In genomic region chr11:59380263-59381059, GRCh38 we compare ENCODE assay signal across 13 cellular contexts. TPM values are rescaled to one million over a fixed set of nuclear protein-coding genes. Genes with fewer than 3 reads are reported as not detected.
DNase-seq lines count a peak whose midpoint lies in the region; ATAC-seq, FAIRE-seq and TF ChIP-seq lines count a peak whose summit lies in the region.
"Had no signal": no experiment of that assay in that cellular context is flagged by ENCODE, and none has a peak within 500 bp of the region (broad histone marks: within the 10 kb centered on the region; RNA-seq: fewer than 3 reads in every experiment).

No MANE protein-coding gene starts in this region.

- H3K36me3 ChIP-seq in GM12878 (ENCODE audit: control insufficient read depth in 2 of 2, insufficient read depth in 2 of 2, low read length in 1 of 2) = no peaks in the 10 kb centered on the region
- H3K36me3 ChIP-seq in SK-N-SH (replicated peaks in 1 of 2; ENCODE audit: control insufficient read depth in 1 of 2, insufficient read depth in 2 of 2, low read length in 1 of 2) = no peaks in the 10 kb centered on the region

- H3K27ac ChIP-seq in GM12878 (ENCODE audit: control insufficient read depth, insufficient read depth) = peak overlapping the region; percentile 67
- H3K27ac ChIP-seq in SK-N-SH (ENCODE audit: low read depth in 2 of 2, low read length in 1 of 2) = no peak overlapping the region
- H3K27ac ChIP-seq: HL-60 had no signal

- POLR2A ChIA-PET in GM12878 (lab: Charles Lee) (no interaction called here), SK-N-SH (lab: Yijun Ruan, JAX) (no interaction called here)

- WGBS in GM12878 (ENCODE audit: insufficient coverage, insufficient replicate concordance, low lambda C conversion rate, missing lambda C conversion rate) = 3% methylated on average over 2 of the region's 2 CpGs
- WGBS in SK-N-SH (ENCODE audit: low lambda C conversion rate) = 2% methylated on average over 2 of the region's 2 CpGs

- H3K4me1 ChIP-seq in GM12878 (ENCODE audit: control insufficient read depth, insufficient read depth, low read length) = peaks cover 5% of the 10 kb centered on the region
- no peaks in the 10 kb centered on the region for H3K4me1 ChIP-seq in SK-N-SH (ENCODE audit: control insufficient read depth in 1 of 2, insufficient read depth in 2 of 2, low read depth in 1 of 2, low read length in 1 of 2)

- H3K9me3 ChIP-seq in GM12878 (replicated peaks; ENCODE audit: control insufficient read depth, insufficient read depth, low read length) = peaks cover 2% of the 10 kb centered on the region; the same call in 2 of the 3 replicates
- H3K9me3 ChIP-seq in SK-N-SH = no peaks in the 10 kb centered on the region
- H3K9me3 ChIP-seq: mucosa of descending colon had no signal

- in situ Hi-C loops in GM12878 (cut with MboI) = no loop called here

- CTCF ChIA-PET in GM12878 (lab: Yijun Ruan, JAX) (interaction anchor here (0.7 to 1.3 kb wide), 5 partner anchors 17 to 194 kb away, joined by 3 to 4 read pairs (median 3); no protein-coding TSS in a partner anchor), SK-N-SH (lab: Yijun Ruan, JAX) (no interaction called here)

- intact Hi-C loops in GM12878 (cut with micrococcal nuclease; ENCODE audit: unreplicated experiment) = loop anchor here (2.0 to 10.0 kb wide), 3 partner anchors 168 to 806 kb away; partner anchors contain the start of genes DTX4, LPXN, MPEG1 and ZFP91

- H3K4me2 ChIP-seq in GM12878 (ENCODE audit: control insufficient read depth, insufficient read depth) (peak overlapping the region; percentile 75), SK-N-SH (no peak overlapping the region)

- no TSS peak for BruUV-seq in GM12878 (replicated peaks; lab: Mats Ljungman, UMichigan)

- H2AFZ ChIP-seq in GM12878 (ENCODE audit: control insufficient read depth, low read depth, low read length) = no peak overlapping the region
- H2AFZ ChIP-seq in SK-N-SH (ENCODE audit: low read depth) = no peak overlapping the region

- H3K9ac ChIP-seq in GM12878 (ENCODE audit: control insufficient read depth, insufficient read depth, low read length) (no peak overlapping the region), SK-N-SH (no peak overlapping the region)

- TF ChIP-seq POLR2A in GM12878 (IDR thresholded peaks at IDR 0.05; ENCODE audit: low read depth, low read length) = no peak

- H4K20me1 ChIP-seq in GM12878 (ENCODE audit: control insufficient read depth, insufficient read depth) (no peaks in the 10 kb centered on the region), SK-N-SH (ENCODE audit: insufficient read depth) (no peaks in the 10 kb centered on the region)

- TF ChIP-seq EP300 in GM12878 (IDR thresholded peaks at IDR 0.05; ENCODE audit: borderline replicate concordance in 1 of 2, control insufficient read depth in 1 of 2, low read depth in 2 of 2, low read length in 2 of 2) (peak; percentile 79 to 93), SK-N-SH (IDR thresholded peaks at IDR 0.05; ENCODE audit: borderline replicate concordance in 1 of 2, low read depth in 1 of 2, low read length in 1 of 2) (no peak)

- RAD21 ChIA-PET in GM12878 (lab: Charles Lee; ENCODE audit: unreplicated experiment) = no interaction called here

- H3K27me3 ChIP-seq in GM12878 (replicated peaks in 1 of 2; ENCODE audit: control insufficient read depth in 2 of 2, insufficient read depth in 2 of 2, low read length in 1 of 2) = no peaks in the 10 kb centered on the region
- H3K27me3 ChIP-seq in SK-N-SH (ENCODE audit: insufficient read depth) = no peaks in the 10 kb centered on the region

- H3K79me2 ChIP-seq in GM12878 (ENCODE audit: control insufficient read depth, insufficient read depth, low read length) (no peaks in the 10 kb centered on the region), SK-N-SH (ENCODE audit: insufficient read depth) (no peaks in the 10 kb centered on the region)

- H3K9me2 ChIP-seq in SK-N-SH = no peaks in the 10 kb centered on the region

- SMC1A ChIA-PET in GM12878 (lab: Charles Lee; ENCODE audit: uncharacterized antibody, unreplicated experiment) = interaction anchor here (1.0 to 1.7 kb wide), 4 partner anchors 10 to 48 kb away, joined by 3 to 4 read pairs (median 3); no protein-coding TSS in a partner anchor

- H3F3A ChIP-seq in SK-N-SH (replicated peaks; ENCODE audit: insufficient read depth) = no peaks in the 10 kb centered on the region

- TF ChIP-seq CTCF in GM12878 (IDR thresholded peaks at IDR 0.05 in 2 of 3, conservative IDR thresholded peaks at IDR 0.05 in 1 of 3; ENCODE audit: control insufficient read depth in 2 of 3, extremely low read depth in 1 of 3, insufficient read depth in 1 of 3, low read depth in 3 of 3, low read length in 3 of 3) (no peak), SK-N-SH (IDR thresholded peaks at IDR 0.05) (no peak)

- DNase-seq in GM12878 (ENCODE audit: low read depth, low spot score) (peak; percentile 60), H4 (ENCODE audit: low spot score) (no peak), SK-N-SH (no peak), NCI-H187 treated with DMSO at 0.1 percent for 48 hours (lab: John Stamatoyannopoulos, UW) (no peak)
- DNase-seq in activated CD4-positive, alpha-beta T cell treated with anti-CD3 and anti-CD28 coated beads, Interleukin-2, amount 50 U/mL, for 4 hours = no peak
- DNase-seq: activated naive CD8-positive, alpha-beta T cell treated with anti-CD3 and anti-CD28 coated beads, Interleukin-2, amount 10 ng/mL, durations not matched to agents 7 days and 5 days; mucosa of descending colon; NCI-H187 had no signal

- H3K4me3 ChIP-seq in GM12878 = peak overlapping the region; percentile 43; the same call in 1 of the 2 replicates
- no peak overlapping the region for H3K4me3 ChIP-seq in SK-N-SH (ENCODE audit: low read depth in 2 of 2, low read length in 1 of 2)
- H3K4me3 ChIP-seq: mucosa of descending colon had no signal

- peak; percentile 97 for FAIRE-seq in GM12878 (lab: Jason Lieb, UNC)

- ATAC-seq in GM18873 (IDR thresholded peaks at IDR 0.05; ENCODE audit: low FRiP score, unreplicated experiment) (peak; percentile 93), GM21619 (IDR thresholded peaks at IDR 0.05; ENCODE audit: unreplicated experiment) (peak; percentile 97), HG03159 (IDR thresholded peaks at IDR 0.05; ENCODE audit: unreplicated experiment) (peak; percentile 96), GM12878 (peak; percentile 96)
- ATAC-seq: mucosa of descending colon had no signal

- TF ChIP-seq RAD21 in GM12878 (IDR thresholded peaks at IDR 0.05; ENCODE audit: insufficient read depth, low read depth, low read length) (no peak), SK-N-SH (IDR thresholded peaks at IDR 0.05; ENCODE audit: low read length) (no peak)

RNA-seq across cellular contexts. Expression of gene OR5AN1, which starts 21.8 kb away (rescaled TPM):
- 0.44 and 0.56 TPM in 2 replicates for total RNA-seq in GM12878 (2013; cell fraction: nucleolus; rRNA removed)
- total RNA-seq in GM12878 (2014; rRNA removed) (not detected in 2 replicates), GM12878 (2014; rRNA removed; fragmentation: Illumina TruSeq; extraction: Trizol) (not detected in 2 replicates), GM12878 (2021) (not detected in 2 replicates)
- not detected for polyA plus RNA-seq in GM12878 (2011; ENCODE audit: low read depth)
- polyA plus RNA-seq in GM12878 (2011; rRNA removed) (not detected in 2 replicates), GM12878 (2014; fragmentation: Illumina TruSeq; extraction: Trizol) (not detected in 2 replicates), GM12878 (2014; fragmentation: Nextera tagmentation; extraction: Ambion mirVana) (not detected), GM12878 (2014; rRNA removed) (not detected in 2 replicates), GM12878 (2016; fragmentation: Nextera tagmentation; extraction: Ambion mirVana) (not detected), SK-N-SH (2012; rRNA removed) (not detected in 2 replicates)
- polyA plus RNA-seq in GM12878 (2011; cell fraction: cytosol; rRNA removed) = not detected in 2 replicates
- not detected in 2 replicates for polyA plus RNA-seq in GM12878 (2011; cell fraction: nucleus; rRNA removed)
- polyA plus RNA-seq in GM12878 (2012) = not detected in 2 replicates
- polyA minus RNA-seq in GM12878 (2011; rRNA and poly(A)+ RNA removed) = not detected in 2 replicates
- polyA minus RNA-seq in GM12878 (2011; cell fraction: cytosol; rRNA and poly(A)+ RNA removed) = not detected in 2 replicates
- under 0.01 TPM in 1 of 2 replicates, not detected in the other for polyA minus RNA-seq in GM12878 (2011; cell fraction: nucleus; rRNA and poly(A)+ RNA removed)
- total RNA-seq in H4 (2014; rRNA removed; shearing (Covaris generic)) = not detected in 2 replicates
- not detected in 2 replicates for polyA plus RNA-seq in SK-N-SH (2012; cell fraction: cytosol; rRNA removed)
- not detected in 2 replicates for polyA plus RNA-seq in SK-N-SH (2012; cell fraction: nucleus; rRNA removed)
- total RNA-seq: activated naive CD8-positive, alpha-beta T cell treated with anti-CD3 and anti-CD28 coated beads, Interleukin-2, amount 10 ng/mL, durations not matched to agents 7 days and 5 days; Daoy; mucosa of descending colon had no signal

RNA-seq across cellular contexts. Expression of gene OR5A2, which starts 45.8 kb away (rescaled TPM):
- not detected in 2 replicates for total RNA-seq in GM12878 (2013; cell fraction: nucleolus; rRNA removed)
- total RNA-seq in GM12878 (2014; rRNA removed) = not detected in 2 replicates
- total RNA-seq in GM12878 (2014; rRNA removed; fragmentation: Illumina TruSeq; extraction: Trizol) = not detected in 2 replicates
- not detected in 2 replicates for total RNA-seq in GM12878 (2021)
- polyA plus RNA-seq in GM12878 (2011; ENCODE audit: low read depth) = not detected
- not detected in 2 replicates for polyA plus RNA-seq in GM12878 (2011; rRNA removed)
- polyA plus RNA-seq in GM12878 (2011; cell fraction: cytosol; rRNA removed) = not detected in 2 replicates
- not detected in 2 replicates for polyA plus RNA-seq in GM12878 (2011; cell fraction: nucleus; rRNA removed)
- polyA plus RNA-seq in GM12878 (2012) = not detected in 2 replicates
- not detected in 2 replicates for polyA plus RNA-seq in GM12878 (2014; fragmentation: Illumina TruSeq; extraction: Trizol)
- not detected for polyA plus RNA-seq in GM12878 (2014; fragmentation: Nextera tagmentation; extraction: Ambion mirVana)
- polyA plus RNA-seq in GM12878 (2014; rRNA removed) = not detected in 2 replicates
- not detected for polyA plus RNA-seq in GM12878 (2016; fragmentation: Nextera tagmentation; extraction: Ambion mirVana)
- not detected in 2 replicates for polyA minus RNA-seq in GM12878 (2011; rRNA and poly(A)+ RNA removed)
- polyA minus RNA-seq in GM12878 (2011; cell fraction: cytosol; rRNA and poly(A)+ RNA removed) = not detected in 2 replicates
- not detected in 2 replicates for polyA minus RNA-seq in GM12878 (2011; cell fraction: nucleus; rRNA and poly(A)+ RNA removed)
- not detected in 2 replicates for total RNA-seq in H4 (2014; rRNA removed; shearing (Covaris generic))
- polyA plus RNA-seq in SK-N-SH (2012; rRNA removed) = not detected in 2 replicates
- not detected in 2 replicates for polyA plus RNA-seq in SK-N-SH (2012; cell fraction: cytosol; rRNA removed)
- polyA plus RNA-seq in SK-N-SH (2012; cell fraction: nucleus; rRNA removed) = not detected in 2 replicates
- total RNA-seq: activated naive CD8-positive, alpha-beta T cell treated with anti-CD3 and anti-CD28 coated beads, Interleukin-2, amount 10 ng/mL, durations not matched to agents 7 days and 5 days; Daoy; mucosa of descending colon had no signal

RNA-seq across cellular contexts. Expression of gene OR5A1, which starts 55.8 kb away (rescaled TPM):
- total RNA-seq in GM12878 (2013; cell fraction: nucleolus; rRNA removed) = not detected in 2 replicates
- total RNA-seq in GM12878 (2014; rRNA removed) (not detected in 2 replicates), GM12878 (2014; rRNA removed; fragmentation: Illumina TruSeq; extraction: Trizol) (not detected in 2 replicates), GM12878 (2021) (not detected in 2 replicates)
- not detected for polyA plus RNA-seq in GM12878 (2011; ENCODE audit: low read depth)
- polyA plus RNA-seq in GM12878 (2011; rRNA removed) (not detected in 2 replicates), GM12878 (2014; fragmentation: Illumina TruSeq; extraction: Trizol) (not detected in 2 replicates), GM12878 (2014; fragmentation: Nextera tagmentation; extraction: Ambion mirVana) (not detected), GM12878 (2014; rRNA removed) (not detected in 2 replicates), GM12878 (2016; fragmentation: Nextera tagmentation; extraction: Ambion mirVana) (not detected), SK-N-SH (2012; rRNA removed) (not detected in 2 replicates)
- polyA plus RNA-seq in GM12878 (2011; cell fraction: cytosol; rRNA removed) = not detected in 2 replicates
- not detected in 2 replicates for polyA plus RNA-seq in GM12878 (2011; cell fraction: nucleus; rRNA removed)
- not detected in 2 replicates for polyA plus RNA-seq in GM12878 (2012)
- polyA minus RNA-seq in GM12878 (2011; rRNA and poly(A)+ RNA removed) = not detected in 2 replicates
- not detected in 2 replicates for polyA minus RNA-seq in GM12878 (2011; cell fraction: cytosol; rRNA and poly(A)+ RNA removed)
- polyA minus RNA-seq in GM12878 (2011; cell fraction: nucleus; rRNA and poly(A)+ RNA removed) = not detected in 2 replicates
- total RNA-seq in H4 (2014; rRNA removed; shearing (Covaris generic)) = not detected in 2 replicates
- polyA plus RNA-seq in SK-N-SH (2012; cell fraction: cytosol; rRNA removed) = not detected in 2 replicates
- not detected in 2 replicates for polyA plus RNA-seq in SK-N-SH (2012; cell fraction: nucleus; rRNA removed)
- total RNA-seq: activated naive CD8-positive, alpha-beta T cell treated with anti-CD3 and anti-CD28 coated beads, Interleukin-2, amount 10 ng/mL, durations not matched to agents 7 days and 5 days; Daoy; mucosa of descending colon had no signal
